ENCODE assay signal across 27 cellular contexts in genomic region chr7:33701927-33702326, GRCh38.
"Had no signal": no experiment of that assay in that cellular context is flagged by ENCODE, and none has a peak within 500 bp of the region (broad histone marks: within the 10 kb centered on the region; RNA-seq: fewer than 3 reads in every experiment).

No MANE protein-coding gene starts in this region.

- H3K36me3 ChIP-seq: heart left ventricle, pancreas, prostate gland, sigmoid colon, uterus had no signal

- H3K27ac ChIP-seq: heart left ventricle, left ventricle myocardium inferior, pancreas, prostate gland, sigmoid colon, tibial nerve, uterus had no signal

- DNase-seq: heart left ventricle; hypothalamus; islet precursor cell; left ventricle myocardium inferior; midbrain; mucosa of descending colon; naive thymus-derived CD4-positive, alpha-beta T cell; nephron progenitor cell; pancreas; posterior cingulate gyrus; retina; right cardiac atrium; sigmoid colon; small intestine; spleen; stimulated activated CD4-positive, alpha-beta T cell treated with anti-CD3 and anti-CD28 coated beads, Interleukin-2, amount 100 ng/mL, for 48 hours; stimulated activated CD4-positive, alpha-beta T cell treated with anti-CD3 and anti-CD28 coated beads, Interleukin-4, amount 100 ng/mL, for 4 hours; stimulated activated CD8-positive, alpha-beta memory T cell treated with anti-CD3 and anti-CD28 coated beads, Interleukin-4, amount 100 ng/mL, for 48 hours; stimulated activated naive CD4-positive, alpha-beta T cell treated with Interleukin-2 at 50 U/mL for 16 hours; stimulated activated naive CD8-positive, alpha-beta T cell treated with anti-CD3 and anti-CD28 coated beads, Interleukin-15, amount 100 ng/mL, for 72 hours; substantia nigra; uterus had no signal

- FAIRE-seq: pancreas, small intestine had no signal

- H3K4me1 ChIP-seq: pancreas, prostate gland, uterus had no signal

- H3K9me3 ChIP-seq: pancreas, prostate gland had no signal

- H3K27me3 Mint-ChIP-seq: memory B cell; naive thymus-derived CD4-positive, alpha-beta T cell; stimulated activated memory B cell treated with anti-CD40 and anti-IgM and Interleukin-4, amounts not matched to agents 10 μg/mL and 1 μg/mL and 100 μg/mL, for 72 hours; stimulated activated naive CD8-positive, alpha-beta T cell treated with anti-CD3 and anti-CD28 coated beads, Interleukin-15, amount 100 ng/mL, for 72 hours had no signal

- H3K4me1 Mint-ChIP-seq: memory B cell; stimulated activated memory B cell treated with anti-CD40 and anti-IgM and Interleukin-4, amounts not matched to agents 10 μg/mL and 1 μg/mL and 100 μg/mL, for 72 hours; stimulated activated naive CD8-positive, alpha-beta T cell treated with anti-CD3 and anti-CD28 coated beads, Interleukin-15, amount 100 ng/mL, for 72 hours had no signal

- H3K4me3 Mint-ChIP-seq: memory B cell; nephron progenitor cell; stimulated activated memory B cell treated with anti-CD40 and anti-IgM and Interleukin-4, amounts not matched to agents 10 μg/mL and 1 μg/mL and 100 μg/mL, for 72 hours; stimulated activated naive CD8-positive, alpha-beta T cell treated with anti-CD3 and anti-CD28 coated beads, Interleukin-15, amount 100 ng/mL, for 72 hours; type B pancreatic cell had no signal

- H3K27me3 ChIP-seq: heart left ventricle, pancreas, sigmoid colon, spleen, tibial nerve, uterus had no signal

- H3K27ac Mint-ChIP-seq: memory B cell; naive thymus-derived CD4-positive, alpha-beta T cell; stimulated activated memory B cell treated with anti-CD40 and anti-IgM and Interleukin-4, amounts not matched to agents 10 μg/mL and 1 μg/mL and 100 μg/mL, for 72 hours; type B pancreatic cell had no signal

- H3K4me3 ChIP-seq: heart left ventricle, left ventricle myocardium inferior, mucosa of descending colon, pancreas, prostate gland, sigmoid colon, spleen, tibial nerve, uterus had no signal

- ATAC-seq: heart left ventricle; mucosa of descending colon; naive thymus-derived CD4-positive, alpha-beta T cell; pancreas; right cardiac atrium; stimulated activated memory B cell treated with anti-CD40 and anti-IgM and Interleukin-4, amounts not matched to agents 10 μg/mL and 1 μg/mL and 100 μg/mL, for 72 hours; stimulated activated naive CD8-positive, alpha-beta T cell treated with anti-CD3 and anti-CD28 coated beads, Interleukin-15, amount 100 ng/mL, for 72 hours had no signal
